2 cellular contexts compared by ENCODE assay signal in the genomic region with DNA sequence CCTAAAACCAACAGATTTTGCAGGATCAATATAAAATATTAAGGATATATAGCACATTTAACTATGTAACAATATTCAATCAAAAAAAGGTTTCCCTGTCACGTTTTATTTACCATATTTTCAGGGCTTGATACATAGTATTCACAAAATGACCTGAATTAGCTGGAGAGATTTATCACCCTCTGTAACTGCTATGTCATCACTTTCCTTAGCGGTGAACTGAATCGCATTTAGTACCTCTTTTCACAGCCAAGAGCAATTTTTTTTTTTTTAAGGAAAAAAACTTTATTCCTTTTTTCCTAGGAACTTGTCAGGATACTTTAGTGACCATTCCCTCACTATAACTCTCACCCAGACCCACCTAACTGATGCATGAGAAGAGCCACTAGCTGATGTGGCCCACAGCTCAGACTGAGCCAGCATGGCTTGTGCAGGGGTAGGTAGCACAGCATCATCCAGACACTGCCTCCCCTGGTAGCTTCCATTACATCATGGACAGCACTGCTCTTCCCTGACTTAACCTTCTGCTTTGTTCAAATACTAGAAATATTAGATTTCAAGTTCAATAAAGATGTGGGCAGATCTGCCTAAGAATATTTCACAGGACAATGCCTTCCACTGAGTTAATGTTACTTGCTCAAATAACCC.
TF ChIP-seq lines count a peak whose summit lies in the region.

No MANE protein-coding gene starts in this region.

TF ChIP-seq in GM23338, 12 proteins besides CTCF, POLR2A, EP300 and RAD21:
- TF ChIP-seq ZNF331 (CRISPR knock-in tag; IDR thresholded peaks at IDR 0.05; ENCODE audit: low read depth) (no peak), EZH2phosphoT487 (IDR thresholded peaks at IDR 0.05; ENCODE audit: unreplicated experiment) (no peak)
- TF ChIP-seq, protein P1, sequence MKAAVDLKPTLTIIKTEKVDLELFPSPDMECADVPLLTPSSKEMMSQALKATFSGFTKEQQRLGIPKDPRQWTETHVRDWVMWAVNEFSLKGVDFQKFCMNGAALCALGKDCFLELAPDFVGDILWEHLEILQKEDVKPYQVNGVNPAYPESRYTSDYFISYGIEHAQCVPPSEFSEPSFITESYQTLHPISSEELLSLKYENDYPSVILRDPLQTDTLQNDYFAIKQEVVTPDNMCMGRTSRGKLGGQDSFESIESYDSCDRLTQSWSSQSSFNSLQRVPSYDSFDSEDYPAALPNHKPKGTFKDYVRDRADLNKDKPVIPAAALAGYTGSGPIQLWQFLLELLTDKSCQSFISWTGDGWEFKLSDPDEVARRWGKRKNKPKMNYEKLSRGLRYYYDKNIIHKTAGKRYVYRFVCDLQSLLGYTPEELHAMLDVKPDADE (IDR thresholded peaks at IDR 0.05) = no peak

TF ChIP-seq in H1, 55 proteins besides CTCF, POLR2A, EP300 and RAD21:
- TF ChIP-seq KDM4A (IDR thresholded peaks at IDR 0.05; ENCODE audit: low read depth, low read length, severe bottlenecking) (no peak), YY1 (IDR thresholded peaks at IDR 0.05; ENCODE audit: low read depth, low read length) (no peak), MAFK (IDR thresholded peaks at IDR 0.05; ENCODE audit: low read depth, low read length) (no peak), CBX5 (IDR thresholded peaks at IDR 0.05; ENCODE audit: low read depth, low read length) (no peak), TBP (IDR thresholded peaks at IDR 0.05; ENCODE audit: low read depth, low read length) (no peak), ZNF274 (IDR thresholded peaks at IDR 0.05; ENCODE audit: borderline replicate concordance, extremely low read depth, low read length) (no peak), CBX8 (IDR thresholded peaks at IDR 0.05; ENCODE audit: borderline replicate concordance, low read depth, low read length) (no peak)
